1 cellular context compared by ENCODE assay signal in the genomic region with DNA sequence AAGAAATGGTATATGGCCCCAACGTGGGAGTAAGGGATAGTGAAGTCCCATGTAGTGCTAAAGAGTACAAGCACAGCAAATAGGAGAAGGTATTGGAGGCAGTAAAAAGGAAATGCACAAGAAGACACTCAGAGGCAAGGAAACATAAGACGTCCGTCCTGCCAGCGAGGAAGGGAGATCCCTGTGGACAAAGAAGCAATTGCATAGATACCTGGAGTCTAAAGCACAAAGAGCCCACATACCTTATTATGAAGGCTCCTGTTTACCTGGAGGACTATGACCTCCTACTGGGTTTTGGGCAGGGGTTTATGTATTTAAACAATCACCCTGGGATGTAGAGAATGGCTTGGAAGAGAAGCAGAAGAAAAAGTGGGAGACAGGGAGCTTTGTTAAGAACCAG.
TF ChIP-seq lines count a peak whose summit lies in the region.

No MANE protein-coding gene starts in this region.

TF ChIP-seq in H1, 55 proteins besides CTCF, POLR2A, EP300 and RAD21:
- TF ChIP-seq TCF12 (IDR thresholded peaks at IDR 0.05; ENCODE audit: low read depth, low read length) (no peak), PHF8 (conservative IDR thresholded peaks at IDR 0.05; ENCODE audit: low read depth, low read length) (no peak), NANOG (IDR thresholded peaks at IDR 0.05; ENCODE audit: insufficient read depth, low read depth, low read length, poor library complexity, severe bottlenecking) (no peak), RFX5 (IDR thresholded peaks at IDR 0.05; ENCODE audit: borderline replicate concordance, low read depth, low read length) (no peak), EGR1 (IDR thresholded peaks at IDR 0.05; ENCODE audit: borderline replicate concordance, low read depth, low read length) (no peak), TBP (IDR thresholded peaks at IDR 0.05; ENCODE audit: low read depth, low read length) (no peak), JUN (IDR thresholded peaks at IDR 0.05; ENCODE audit: low read depth, low read length) (no peak), SP1 (IDR thresholded peaks at IDR 0.05; ENCODE audit: low read depth, low read length) (no peak), BCL11A (IDR thresholded peaks at IDR 0.05; ENCODE audit: low read depth in 2 of 2, low read length in 2 of 2) (no peak), SRF (IDR thresholded peaks at IDR 0.05; ENCODE audit: low read depth, low read length) (no peak), TAF7 (optimal IDR thresholded peaks at IDR 0.05; ENCODE audit: borderline replicate concordance, low read depth, low read length) (no peak), GTF2F1 (IDR thresholded peaks at IDR 0.05; ENCODE audit: borderline replicate concordance, low read depth, low read length) (no peak), JUND (IDR thresholded peaks at IDR 0.05; ENCODE audit: low read length) (no peak)
- TF ChIP-seq, protein P1, sequence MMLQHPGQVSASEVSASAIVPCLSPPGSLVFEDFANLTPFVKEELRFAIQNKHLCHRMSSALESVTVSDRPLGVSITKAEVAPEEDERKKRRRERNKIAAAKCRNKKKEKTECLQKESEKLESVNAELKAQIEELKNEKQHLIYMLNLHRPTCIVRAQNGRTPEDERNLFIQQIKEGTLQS (IDR thresholded peaks at IDR 0.05; ENCODE audit: insufficient read depth, low read depth, low read length) = no peak
